ENCODE assay signal across 8 cellular contexts in genomic region chr15:30696439-30697314, GRCh38.
DNase-seq lines count a peak whose midpoint lies in the region; ATAC-seq and TF ChIP-seq lines count a peak whose summit lies in the region.
"Not testable (repeated sequence)": the region's sequence is repeated elsewhere in the genome, so short reads cannot be mapped to it uniquely, and the experiment has no call there.

No MANE protein-coding gene starts in this region.

- POLR2A ChIA-PET in naive thymus-derived CD4-positive, alpha-beta T cell (lab: Charles Lee): not testable (repeated sequence)

- H3K79me2 ChIP-seq in DND-41 (ENCODE audit: insufficient read depth, low read length); MM.1S (ENCODE audit: low read length): not testable (repeated sequence)

- not testable (repeated sequence) for H3K4me2 ChIP-seq in DND-41 (ENCODE audit: insufficient read depth, low read length)
- H3K4me2 ChIP-seq in MM.1S (ENCODE audit: low read depth, low read length): peak overlapping the region; percentile 45; the same call in 1 of the 2 replicates

- H3K9me2 ChIP-seq in MM.1S (replicated peaks; ENCODE audit: insufficient read depth, low read length): not testable (repeated sequence)

- H4K20me1 ChIP-seq in DND-41 (ENCODE audit: insufficient read depth, low read length); MM.1S (ENCODE audit: insufficient read depth, low read length): not testable (repeated sequence)

- not testable (repeated sequence) for H3K4me1 Mint-ChIP-seq in activated CD8-positive, alpha-beta memory T cell treated with anti-CD3 and anti-CD28 coated beads, Interleukin-2, amount 10 ng/mL, durations not matched to agents 7 days and 5 days; naive thymus-derived CD4-positive, alpha-beta T cell

- not testable (repeated sequence) for H3K9ac ChIP-seq in DND-41 (ENCODE audit: low read depth, low read length); MM.1S (ENCODE audit: low read length)

- H3K36me3 ChIP-seq in DND-41 (ENCODE audit: insufficient read depth, low read length); MM.1S (replicated peaks; ENCODE audit: insufficient read depth, low read length); naive thymus-derived CD4-positive, alpha-beta T cell (ENCODE audit: control insufficient read depth in 2 of 3, insufficient read depth in 3 of 3, low read length in 3 of 3): not testable (repeated sequence)

- H3K27me3 ChIP-seq in DND-41 (ENCODE audit: insufficient read depth, low read length, poor library complexity); MM.1S (replicated peaks; ENCODE audit: insufficient read depth, low read length); naive thymus-derived CD4-positive, alpha-beta T cell (ENCODE audit: control insufficient read depth in 2 of 2, insufficient read depth in 2 of 2, low read length in 2 of 2): not testable (repeated sequence)

- intact Hi-C loops in naive thymus-derived CD4-positive, alpha-beta T cell (cut with micrococcal nuclease): not testable (repeated sequence)

- H2AFZ ChIP-seq in DND-41 (ENCODE audit: low read depth, low read length); MM.1S (ENCODE audit: low read length): not testable (repeated sequence)

- H3K9me3 Mint-ChIP-seq in activated CD8-positive, alpha-beta memory T cell treated with anti-CD3 and anti-CD28 coated beads, Interleukin-2, amount 10 ng/mL, durations not matched to agents 7 days and 5 days (ENCODE audit: low read depth); naive thymus-derived CD4-positive, alpha-beta T cell: not testable (repeated sequence)

- H3K27ac ChIP-seq in DND-41 (ENCODE audit: low read length) (peak overlapping the region; percentile 45; the same call in 1 of the 2 replicates), MM.1S (ENCODE audit: low read length) (peak overlapping the region; percentile 33; the same call in 1 of the 2 replicates)
- H3K27ac ChIP-seq in naive thymus-derived CD4-positive, alpha-beta T cell (ENCODE audit: low read depth, low read length): not testable (repeated sequence)

- H3K9me3 ChIP-seq in DND-41 (ENCODE audit: insufficient read depth, low read length, severe bottlenecking); MM.1S (replicated peaks; ENCODE audit: insufficient read depth, low read length); naive thymus-derived CD4-positive, alpha-beta T cell (ENCODE audit: control insufficient read depth in 2 of 3, low read length in 3 of 3): not testable (repeated sequence)

- TF ChIP-seq CTCF in DND-41 (IDR thresholded peaks at IDR 0.05; ENCODE audit: borderline replicate concordance, extremely low read depth, low read length, poor library complexity, severe bottlenecking); MM.1S (IDR thresholded peaks at IDR 0.05; ENCODE audit: low read length): not testable (repeated sequence)

- DNase-seq in DND-41; naive thymus-derived CD4-positive, alpha-beta T cell: not testable (repeated sequence)
- DNase-seq in MM.1S: peak; percentile 28
- DNase-seq in activated CD8-positive, alpha-beta memory T cell treated with anti-CD3 and anti-CD28 coated beads, Interleukin-2, amount 10 ng/mL, durations not matched to agents 7 days and 5 days: peak; percentile 44

- peak overlapping the region; percentile 90 for H3K27ac Mint-ChIP-seq in activated CD8-positive, alpha-beta memory T cell treated with anti-CD3 and anti-CD28 coated beads, Interleukin-2, amount 10 ng/mL, durations not matched to agents 7 days and 5 days
- H3K27ac Mint-ChIP-seq in naive thymus-derived CD4-positive, alpha-beta T cell: peak overlapping the region in 1 of 9 donors; percentile 90

- CTCF ChIA-PET in activated CD8-positive, alpha-beta memory T cell treated with anti-CD3 and anti-CD28 coated beads, Interleukin-2, amount 10 ng/mL, durations not matched to agents 7 days and 5 days (lab: Charles Lee); naive thymus-derived CD4-positive, alpha-beta T cell (lab: Charles Lee): not testable (repeated sequence)

- not testable (repeated sequence) for H3K4me3 ChIP-seq in DND-41 (ENCODE audit: low read depth in 1 of 2, low read length in 2 of 2); MM.1S (ENCODE audit: low read length); naive thymus-derived CD4-positive, alpha-beta T cell (ENCODE audit: low read length)

- ATAC-seq in DND-41 (ENCODE audit: insufficient read depth, low read depth): peak; percentile 50
- ATAC-seq in GM18873 (IDR thresholded peaks at IDR 0.05; ENCODE audit: low FRiP score, unreplicated experiment): peak; percentile 77
- ATAC-seq in GM21390 (IDR thresholded peaks at IDR 0.05; ENCODE audit: unreplicated experiment): peak; percentile 60
- ATAC-seq in HG02763 (IDR thresholded peaks at IDR 0.05; ENCODE audit: unreplicated experiment): peak; percentile 73
- ATAC-seq in HG03139 (IDR thresholded peaks at IDR 0.05; ENCODE audit: unreplicated experiment): peak; percentile 66
- ATAC-seq in activated CD8-positive, alpha-beta memory T cell treated with anti-CD3 and anti-CD28 coated beads, Interleukin-2, amount 10 ng/mL, durations not matched to agents 7 days and 5 days: peak; percentile 81
- ATAC-seq in naive thymus-derived CD4-positive, alpha-beta T cell: peak; percentile 62

- H3K36me3 Mint-ChIP-seq in activated CD8-positive, alpha-beta memory T cell treated with anti-CD3 and anti-CD28 coated beads, Interleukin-2, amount 10 ng/mL, durations not matched to agents 7 days and 5 days; naive thymus-derived CD4-positive, alpha-beta T cell: not testable (repeated sequence)

- H3K4me1 ChIP-seq in DND-41 (ENCODE audit: insufficient read depth, low read length); MM.1S (ENCODE audit: low read length); naive thymus-derived CD4-positive, alpha-beta T cell (ENCODE audit: control insufficient read depth in 2 of 2, insufficient read depth in 2 of 2, low read length in 2 of 2): not testable (repeated sequence)

- H3F3A ChIP-seq in MM.1S (ENCODE audit: insufficient read depth, low read length): not testable (repeated sequence)

- H3K4me3 Mint-ChIP-seq in activated CD8-positive, alpha-beta memory T cell treated with anti-CD3 and anti-CD28 coated beads, Interleukin-2, amount 10 ng/mL, durations not matched to agents 7 days and 5 days: peak overlapping the region; percentile 43
- H3K4me3 Mint-ChIP-seq in naive thymus-derived CD4-positive, alpha-beta T cell: peak overlapping the region in 1 of 10 donors; percentile 69

- not testable (repeated sequence) for H3K27me3 Mint-ChIP-seq in activated CD8-positive, alpha-beta memory T cell treated with anti-CD3 and anti-CD28 coated beads, Interleukin-2, amount 10 ng/mL, durations not matched to agents 7 days and 5 days; naive thymus-derived CD4-positive, alpha-beta T cell
